27 cellular contexts compared by ENCODE assay signal in the genomic region with DNA sequence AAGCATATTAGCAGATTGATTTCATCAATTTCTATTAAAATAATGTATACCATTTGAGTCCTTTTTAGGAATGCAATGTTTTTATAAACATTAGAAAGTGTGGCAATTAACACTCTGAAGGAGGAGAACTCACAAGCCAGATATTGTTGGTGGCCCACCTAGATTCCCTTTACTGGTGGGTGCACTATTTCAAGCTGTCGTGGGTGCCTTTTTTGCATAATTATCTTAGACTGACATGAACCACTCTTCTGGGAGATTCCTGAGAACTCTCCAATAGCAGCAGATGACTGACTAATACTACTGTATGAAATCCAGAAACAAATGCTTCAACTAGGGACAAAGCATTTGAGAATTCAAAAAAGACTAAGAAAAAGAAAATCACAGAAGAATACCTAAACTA.
"Had no signal": no experiment of that assay in that cellular context is flagged by ENCODE, and none has a peak within 500 bp of the region (broad histone marks: within the 10 kb centered on the region; RNA-seq: fewer than 3 reads in every experiment).

No MANE protein-coding gene starts in this region.

- DNase-seq: activated CD4-positive, alpha-beta memory T cell treated with anti-CD3 and anti-CD28 coated beads, Interleukin-2, amount 10 ng/mL, durations not matched to agents 7 days and 5 days; activated CD4-positive, alpha-beta T cell treated with anti-CD3 and anti-CD28 coated beads for 36 hours; activated CD4-positive, alpha-beta T cell treated with anti-CD3 and anti-CD28 coated beads, Interleukin-2, amount 10 ng/mL, durations not matched to agents 7 days and 5 days; activated CD4-positive, alpha-beta T cell treated with anti-CD3 and anti-CD28 coated beads, Interleukin-2, amount 50 U/mL, for 4 hours; activated CD4-positive, CD25-positive, alpha-beta regulatory T cell; activated CD4-positive, CD25-positive, alpha-beta regulatory T cell treated with anti-CD3 and anti-CD28 coated beads, Interleukin-2, amount 50 U/mL, for 72 hours; activated CD8-positive, alpha-beta memory T cell treated with anti-CD3 and anti-CD28 coated beads for 24 hours; activated effector memory CD4-positive, alpha-beta T cell treated with anti-CD3 and anti-CD28 coated beads, Interleukin-2, amount 50 U/mL, for 16 hours; activated naive CD4-positive, alpha-beta T cell treated with anti-CD3 and anti-CD28 coated beads for 36 hours; activated naive CD8-positive, alpha-beta T cell treated with anti-CD3 and anti-CD28 coated beads for 36 hours; activated naive CD8-positive, alpha-beta T cell treated with anti-CD3 and anti-CD28 coated beads, Interleukin-2, amount 50 U/mL, for 24 hours; activated T-cell treated with anti-CD3 and anti-CD28 coated beads, Interleukin-2, amount 50 U/mL, for 4 hours; brain microvascular endothelial cell; cortex of kidney; dermis blood vessel endothelial cell; effector CD4-positive, alpha-beta T cell; effector memory CD8-positive, alpha-beta T cell; erythroblast; foreskin keratinocyte; hippocampal formation; T-helper 1 cell; T-helper 17 cell had no signal

- H3K9me3 Mint-ChIP-seq: activated naive CD8-positive, alpha-beta T cell treated with anti-CD3 and anti-CD28 coated beads for 36 hours had no signal

- H3K4me3 Mint-ChIP-seq: activated CD4-positive, alpha-beta memory T cell treated with anti-CD3 and anti-CD28 coated beads, Interleukin-2, amount 10 ng/mL, durations not matched to agents 7 days and 5 days; activated CD4-positive, alpha-beta T cell treated with anti-CD3 and anti-CD28 coated beads for 36 hours; activated CD4-positive, alpha-beta T cell treated with anti-CD3 and anti-CD28 coated beads, Interleukin-2, amount 10 ng/mL, durations not matched to agents 7 days and 5 days; activated naive CD4-positive, alpha-beta T cell treated with anti-CD3 and anti-CD28 coated beads for 36 hours; activated naive CD4-positive, alpha-beta T cell treated with anti-CD3 and anti-CD28 coated beads, Interleukin-2, amount 50 U/mL, for 24 hours; activated naive CD8-positive, alpha-beta T cell treated with anti-CD3 and anti-CD28 coated beads for 36 hours; activated naive CD8-positive, alpha-beta T cell treated with anti-CD3 and anti-CD28 coated beads, Interleukin-2, amount 50 U/mL, for 24 hours; activated T-cell treated with anti-CD3 and anti-CD28 coated beads, Interleukin-2, amount 50 U/mL, for 4 hours; effector memory CD8-positive, alpha-beta T cell; T-helper 17 cell had no signal

- H3K36me3 ChIP-seq: ascending aorta, brain microvascular endothelial cell, esophagus muscularis mucosa, gastroesophageal sphincter had no signal

- H3K27ac ChIP-seq: ascending aorta, brain microvascular endothelial cell, esophagus muscularis mucosa, foreskin keratinocyte, gastroesophageal sphincter had no signal

- H3K27me3 ChIP-seq: ascending aorta, brain microvascular endothelial cell, esophagus muscularis mucosa, foreskin keratinocyte, gastroesophageal sphincter had no signal

- H3K4me1 Mint-ChIP-seq: activated CD4-positive, alpha-beta memory T cell treated with anti-CD3 and anti-CD28 coated beads, Interleukin-2, amount 10 ng/mL, durations not matched to agents 7 days and 5 days; activated CD4-positive, alpha-beta T cell treated with anti-CD3 and anti-CD28 coated beads for 36 hours; activated CD4-positive, alpha-beta T cell treated with anti-CD3 and anti-CD28 coated beads, Interleukin-2, amount 10 ng/mL, durations not matched to agents 7 days and 5 days; activated naive CD4-positive, alpha-beta T cell treated with anti-CD3 and anti-CD28 coated beads, Interleukin-2, amount 50 U/mL, for 24 hours; activated naive CD8-positive, alpha-beta T cell treated with anti-CD3 and anti-CD28 coated beads for 36 hours; activated naive CD8-positive, alpha-beta T cell treated with anti-CD3 and anti-CD28 coated beads, Interleukin-2, amount 50 U/mL, for 24 hours; T-helper 17 cell had no signal

- H3K36me3 Mint-ChIP-seq: activated naive CD4-positive, alpha-beta T cell treated with anti-CD3 and anti-CD28 coated beads, Interleukin-2, amount 50 U/mL, for 24 hours; activated naive CD8-positive, alpha-beta T cell treated with anti-CD3 and anti-CD28 coated beads for 36 hours had no signal

- H3K27ac Mint-ChIP-seq: activated CD4-positive, alpha-beta memory T cell treated with anti-CD3 and anti-CD28 coated beads, Interleukin-2, amount 10 ng/mL, durations not matched to agents 7 days and 5 days; activated CD4-positive, alpha-beta T cell treated with anti-CD3 and anti-CD28 coated beads for 36 hours; activated CD4-positive, alpha-beta T cell treated with anti-CD3 and anti-CD28 coated beads, Interleukin-2, amount 10 ng/mL, durations not matched to agents 7 days and 5 days; activated naive CD4-positive, alpha-beta T cell treated with anti-CD3 and anti-CD28 coated beads for 36 hours; activated naive CD4-positive, alpha-beta T cell treated with anti-CD3 and anti-CD28 coated beads, Interleukin-2, amount 50 U/mL, for 24 hours; activated naive CD8-positive, alpha-beta T cell treated with anti-CD3 and anti-CD28 coated beads for 36 hours; activated naive CD8-positive, alpha-beta T cell treated with anti-CD3 and anti-CD28 coated beads, Interleukin-2, amount 50 U/mL, for 24 hours; activated T-helper 2 cell treated with anti-CD3 and anti-CD28 coated beads, Interferon-gamma antibody, Interleukin-2, Interleukin-4, amounts not matched to agents 10 μg/mL and 5 μg/mL and 100 μg/mL, durations not matched to agents 14 hours and 24 hours and 36 hours; effector memory CD8-positive, alpha-beta T cell; T-helper 17 cell had no signal

- H3K27me3 Mint-ChIP-seq: activated CD4-positive, alpha-beta memory T cell treated with anti-CD3 and anti-CD28 coated beads, Interleukin-2, amount 10 ng/mL, durations not matched to agents 7 days and 5 days; activated CD4-positive, alpha-beta T cell treated with anti-CD3 and anti-CD28 coated beads for 36 hours; activated CD4-positive, alpha-beta T cell treated with anti-CD3 and anti-CD28 coated beads, Interleukin-2, amount 10 ng/mL, durations not matched to agents 7 days and 5 days; activated naive CD4-positive, alpha-beta T cell treated with anti-CD3 and anti-CD28 coated beads, Interleukin-2, amount 50 U/mL, for 24 hours; activated naive CD8-positive, alpha-beta T cell treated with anti-CD3 and anti-CD28 coated beads for 36 hours; activated naive CD8-positive, alpha-beta T cell treated with anti-CD3 and anti-CD28 coated beads, Interleukin-2, amount 50 U/mL, for 24 hours; effector memory CD8-positive, alpha-beta T cell; T-helper 17 cell had no signal

- H3K9me3 ChIP-seq: ascending aorta, esophagus muscularis mucosa, gastroesophageal sphincter had no signal

- H3K4me1 ChIP-seq: ascending aorta, esophagus muscularis mucosa, foreskin keratinocyte, gastroesophageal sphincter had no signal

- H3K4me3 ChIP-seq: ascending aorta, esophagus muscularis mucosa, gastroesophageal sphincter had no signal
